Comparison of ENCODE assay signal across 25 cellular contexts in the genomic region with DNA sequence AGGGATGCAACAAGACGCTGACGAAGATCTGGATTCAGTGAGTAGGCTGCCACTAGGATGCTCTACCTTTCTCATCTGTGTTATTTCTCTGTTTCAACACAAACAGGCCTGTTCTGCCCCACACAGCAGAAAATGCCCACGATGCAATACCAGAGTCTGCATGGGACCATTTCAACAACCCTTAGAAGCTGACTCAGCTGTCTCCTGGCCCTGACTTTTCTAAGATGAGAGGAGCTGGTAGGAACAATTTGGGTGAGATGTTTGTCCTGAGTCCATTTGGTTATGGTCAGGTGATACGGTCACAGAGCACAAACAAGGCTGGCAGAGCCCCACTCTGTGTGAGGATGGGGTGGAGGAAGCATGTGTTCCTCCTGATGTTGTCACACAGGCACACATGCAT.
"Had no signal": no experiment of that assay in that cellular context is flagged by ENCODE, and none has a peak within 500 bp of the region (broad histone marks: within the 10 kb centered on the region; RNA-seq: fewer than 3 reads in every experiment).

No MANE protein-coding gene starts in this region.

- H3K36me3 Mint-ChIP-seq: activated naive CD4-positive, alpha-beta T cell treated with anti-CD3 and anti-CD28 coated beads, Interleukin-2, amount 50 U/mL, for 24 hours; naive B cell had no signal

- DNase-seq: activated B cell treated with CpG ODN at 0.5 μM for 24 hours; activated CD4-positive, alpha-beta T cell treated with anti-CD3 and anti-CD28 coated beads, Interleukin-2, amount 50 U/mL, for 1 hour; activated CD8-positive, alpha-beta T cell treated with anti-CD3 and anti-CD28 coated beads for 36 hours; activated naive CD8-positive, alpha-beta T cell treated with anti-CD3 and anti-CD28 coated beads, Interleukin-2, amount 50 U/mL, for 24 hours; activated T-cell treated with anti-CD3 and anti-CD28 coated beads, Interleukin-2, amount 50 U/mL, for 4 hours; amygdala; central memory CD4-positive, alpha-beta T cell; islet precursor cell; left ventricle myocardium inferior; naive B cell; ovary; stimulated activated CD4-positive, alpha-beta T cell treated with anti-CD3 and anti-CD28 coated beads, Interleukin-4, amount 100 ng/mL, for 1 hour; substantia nigra; T-helper 2 cell; upper lobe of left lung had no signal

- ATAC-seq: activated CD8-positive, alpha-beta T cell treated with anti-CD3 and anti-CD28 coated beads for 36 hours; activated naive CD8-positive, alpha-beta T cell treated with anti-CD3 and anti-CD28 coated beads, Interleukin-2, amount 50 U/mL, for 24 hours; activated T-cell treated with anti-CD3 and anti-CD28 coated beads, Interleukin-2, amount 50 U/mL, for 4 hours; activated T-helper 17 cell treated with anti-CD3 and anti-CD28 coated beads, Interleukin-2, amount 50 U/mL, for 72 hours; gastroesophageal sphincter; stimulated activated effector memory CD8-positive, alpha-beta T cell treated with anti-CD3 and anti-CD28 coated beads, Interleukin-12 subunit alpha, Interleukin-12 subunit beta, amount 100 ng/mL, for 72 hours had no signal

- H3K79me2 ChIP-seq: hepatocyte had no signal

- H3K27me3 ChIP-seq: breast epithelium, gastroesophageal sphincter, hepatocyte, ovary, right atrium auricular region, upper lobe of left lung had no signal

- H3K4me1 Mint-ChIP-seq: activated B cell treated with CpG ODN at 0.5 μM for 24 hours; activated naive CD4-positive, alpha-beta T cell treated with anti-CD3 and anti-CD28 coated beads, Interleukin-2, amount 50 U/mL, for 24 hours had no signal

- H3K27ac Mint-ChIP-seq: activated B cell treated with CpG ODN at 0.5 μM for 24 hours; activated CD8-positive, alpha-beta T cell treated with anti-CD3 and anti-CD28 coated beads for 36 hours; activated naive CD4-positive, alpha-beta T cell treated with anti-CD3 and anti-CD28 coated beads, Interleukin-2, amount 50 U/mL, for 24 hours; activated naive CD8-positive, alpha-beta T cell treated with anti-CD3 and anti-CD28 coated beads, Interleukin-2, amount 50 U/mL, for 24 hours; activated T-helper 17 cell treated with anti-CD3 and anti-CD28 coated beads, Interleukin-2, amount 50 U/mL, for 72 hours; dendritic cell treated with granulocyte-macrophage colony-stimulating factor and Interleukin-4, amounts not matched to agents 40 ng/mL and 50 ng/mL, for 4 days; naive B cell; stimulated activated effector memory CD8-positive, alpha-beta T cell treated with anti-CD3 and anti-CD28 coated beads, Interleukin-12 subunit alpha, Interleukin-12 subunit beta, amount 100 ng/mL, for 72 hours; stimulated activated naive CD8-positive, alpha-beta T cell treated with anti-CD3 and anti-CD28 coated beads, Interleukin-15, Interleukin-2, amounts not matched to agents 100 ng/mL and 50 ng/mL, for 24 hours had no signal

- H3K27me3 Mint-ChIP-seq: activated B cell treated with CpG ODN at 0.5 μM for 24 hours; activated CD8-positive, alpha-beta T cell treated with anti-CD3 and anti-CD28 coated beads for 36 hours; activated naive CD4-positive, alpha-beta T cell treated with anti-CD3 and anti-CD28 coated beads, Interleukin-2, amount 50 U/mL, for 24 hours; activated naive CD8-positive, alpha-beta T cell treated with anti-CD3 and anti-CD28 coated beads, Interleukin-2, amount 50 U/mL, for 24 hours; activated T-helper 17 cell treated with anti-CD3 and anti-CD28 coated beads, Interleukin-2, amount 50 U/mL, for 72 hours; naive B cell; stimulated activated naive CD8-positive, alpha-beta T cell treated with anti-CD3 and anti-CD28 coated beads, Interleukin-15, Interleukin-2, amounts not matched to agents 100 ng/mL and 50 ng/mL, for 24 hours had no signal

- H3K27ac ChIP-seq: breast epithelium, gastroesophageal sphincter, hepatocyte, left ventricle myocardium inferior, ovary, right atrium auricular region, upper lobe of left lung had no signal

- H3K4me2 ChIP-seq: hepatocyte had no signal

- H3K9me3 Mint-ChIP-seq: activated B cell treated with CpG ODN at 0.5 μM for 24 hours; activated CD8-positive, alpha-beta T cell treated with anti-CD3 and anti-CD28 coated beads for 36 hours; activated naive CD4-positive, alpha-beta T cell treated with anti-CD3 and anti-CD28 coated beads, Interleukin-2, amount 50 U/mL, for 24 hours; activated naive CD8-positive, alpha-beta T cell treated with anti-CD3 and anti-CD28 coated beads, Interleukin-2, amount 50 U/mL, for 24 hours; activated T-cell treated with anti-CD3 and anti-CD28 coated beads, Interleukin-2, amount 50 U/mL, for 4 hours; activated T-helper 17 cell treated with anti-CD3 and anti-CD28 coated beads, Interleukin-2, amount 50 U/mL, for 72 hours; dendritic cell treated with granulocyte-macrophage colony-stimulating factor and Interleukin-4, amounts not matched to agents 40 ng/mL and 50 ng/mL, for 4 days; naive B cell; stimulated activated effector memory CD8-positive, alpha-beta T cell treated with anti-CD3 and anti-CD28 coated beads, Interleukin-12 subunit alpha, Interleukin-12 subunit beta, amount 100 ng/mL, for 72 hours; stimulated activated naive CD8-positive, alpha-beta T cell treated with anti-CD3 and anti-CD28 coated beads, Interleukin-15, Interleukin-2, amounts not matched to agents 100 ng/mL and 50 ng/mL, for 24 hours had no signal

- H3K9me3 ChIP-seq: breast epithelium, gastroesophageal sphincter, left ventricle myocardium inferior, ovary, right atrium auricular region, upper lobe of left lung had no signal

- H2AFZ ChIP-seq: hepatocyte had no signal

- H3K36me3 ChIP-seq: breast epithelium, left ventricle myocardium inferior, ovary, right atrium auricular region, upper lobe of left lung had no signal

- H3K4me3 ChIP-seq: breast epithelium, gastroesophageal sphincter, hepatocyte, left ventricle myocardium inferior, lung, ovary, right atrium auricular region, upper lobe of left lung had no signal

- H3K4me3 Mint-ChIP-seq: activated B cell treated with CpG ODN at 0.5 μM for 24 hours; activated CD8-positive, alpha-beta T cell treated with anti-CD3 and anti-CD28 coated beads for 36 hours; activated naive CD4-positive, alpha-beta T cell treated with anti-CD3 and anti-CD28 coated beads, Interleukin-2, amount 50 U/mL, for 24 hours; activated naive CD8-positive, alpha-beta T cell treated with anti-CD3 and anti-CD28 coated beads, Interleukin-2, amount 50 U/mL, for 24 hours; activated T-cell treated with anti-CD3 and anti-CD28 coated beads, Interleukin-2, amount 50 U/mL, for 4 hours; activated T-helper 17 cell treated with anti-CD3 and anti-CD28 coated beads, Interleukin-2, amount 50 U/mL, for 72 hours; dendritic cell treated with granulocyte-macrophage colony-stimulating factor and Interleukin-4, amounts not matched to agents 40 ng/mL and 50 ng/mL, for 4 days; naive B cell; stimulated activated effector memory CD8-positive, alpha-beta T cell treated with anti-CD3 and anti-CD28 coated beads, Interleukin-12 subunit alpha, Interleukin-12 subunit beta, amount 100 ng/mL, for 72 hours; stimulated activated naive CD8-positive, alpha-beta T cell treated with anti-CD3 and anti-CD28 coated beads, Interleukin-15, Interleukin-2, amounts not matched to agents 100 ng/mL and 50 ng/mL, for 24 hours had no signal

- H3K4me1 ChIP-seq: breast epithelium, gastroesophageal sphincter, right atrium auricular region, upper lobe of left lung had no signal
